1 cellular context compared by ENCODE assay signal in genomic region chr3:183688869-183689268, GRCh38.
TF ChIP-seq lines count a peak whose summit lies in the region.

No MANE protein-coding gene starts in this region.

TF ChIP-seq in GM23338, 12 proteins besides CTCF, POLR2A, EP300 and RAD21:
- TF ChIP-seq POLR2AphosphoS5 (IDR thresholded peaks at IDR 0.05; ENCODE audit: low read depth) = no peak
- no peak for TF ChIP-seq REST (IDR thresholded peaks at IDR 0.05; ENCODE audit: unreplicated experiment)
- TF ChIP-seq NANOG (IDR thresholded peaks at IDR 0.05; ENCODE audit: borderline replicate concordance) = no peak
- TF ChIP-seq CREB1 (CRISPR knock-in tag; IDR thresholded peaks at IDR 0.05; ENCODE audit: low read depth) = no peak
- TF ChIP-seq ZNF114 (CRISPR knock-in tag; IDR thresholded peaks at IDR 0.05) = no peak
- TF ChIP-seq EZH2phosphoT487 (IDR thresholded peaks at IDR 0.05; ENCODE audit: unreplicated experiment) = no peak
- TF ChIP-seq JUNB (IDR thresholded peaks at IDR 0.05; ENCODE audit: unreplicated experiment) = no peak
- TF ChIP-seq EZH2 (IDR thresholded peaks at IDR 0.05; ENCODE audit: low read depth, unreplicated experiment) = no peak
- TF ChIP-seq ETS1 (IDR thresholded peaks at IDR 0.05) = no peak
- TF ChIP-seq ZNF331 (CRISPR knock-in tag; IDR thresholded peaks at IDR 0.05; ENCODE audit: low read depth) = no peak
